Comparison of ENCODE assay signal across 1 cellular context in genomic region chr3:81709606-81710005, GRCh38.
TF ChIP-seq lines count a peak whose summit lies in the region.

No MANE protein-coding gene starts in this region.

TF ChIP-seq in WTC11, 78 proteins besides CTCF, POLR2A, EP300 and RAD21 (continued from another document):
- TF ChIP-seq ESRRA (CRISPR knock-in tag; IDR thresholded peaks at IDR 0.05; ENCODE audit: borderline replicate concordance) (no peak), ELF4 (CRISPR knock-in tag; IDR thresholded peaks at IDR 0.05; ENCODE audit: low read depth) (no peak), ZBTB21 (CRISPR knock-in tag; IDR thresholded peaks at IDR 0.05; ENCODE audit: borderline replicate concordance) (no peak), E2F1 (CRISPR knock-in tag; IDR thresholded peaks at IDR 0.05) (no peak), SMAD3 (CRISPR knock-in tag; IDR thresholded peaks at IDR 0.05; ENCODE audit: borderline replicate concordance) (no peak), NFE2L1 (CRISPR knock-in tag; IDR thresholded peaks at IDR 0.05) (no peak), ATF1 (CRISPR knock-in tag; IDR thresholded peaks at IDR 0.05) (no peak), FOXP4 (CRISPR knock-in tag; IDR thresholded peaks at IDR 0.05) (no peak)
- TF ChIP-seq, protein P1, sequence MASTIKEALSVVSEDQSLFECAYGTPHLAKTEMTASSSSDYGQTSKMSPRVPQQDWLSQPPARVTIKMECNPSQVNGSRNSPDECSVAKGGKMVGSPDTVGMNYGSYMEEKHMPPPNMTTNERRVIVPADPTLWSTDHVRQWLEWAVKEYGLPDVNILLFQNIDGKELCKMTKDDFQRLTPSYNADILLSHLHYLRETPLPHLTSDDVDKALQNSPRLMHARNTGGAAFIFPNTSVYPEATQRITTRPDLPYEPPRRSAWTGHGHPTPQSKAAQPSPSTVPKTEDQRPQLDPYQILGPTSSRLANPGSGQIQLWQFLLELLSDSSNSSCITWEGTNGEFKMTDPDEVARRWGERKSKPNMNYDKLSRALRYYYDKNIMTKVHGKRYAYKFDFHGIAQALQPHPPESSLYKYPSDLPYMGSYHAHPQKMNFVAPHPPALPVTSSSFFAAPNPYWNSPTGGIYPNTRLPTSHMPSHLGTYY (CRISPR knock-in tag; IDR thresholded peaks at IDR 0.05) = no peak
